21 cellular contexts compared by ENCODE assay signal in the genomic region with DNA sequence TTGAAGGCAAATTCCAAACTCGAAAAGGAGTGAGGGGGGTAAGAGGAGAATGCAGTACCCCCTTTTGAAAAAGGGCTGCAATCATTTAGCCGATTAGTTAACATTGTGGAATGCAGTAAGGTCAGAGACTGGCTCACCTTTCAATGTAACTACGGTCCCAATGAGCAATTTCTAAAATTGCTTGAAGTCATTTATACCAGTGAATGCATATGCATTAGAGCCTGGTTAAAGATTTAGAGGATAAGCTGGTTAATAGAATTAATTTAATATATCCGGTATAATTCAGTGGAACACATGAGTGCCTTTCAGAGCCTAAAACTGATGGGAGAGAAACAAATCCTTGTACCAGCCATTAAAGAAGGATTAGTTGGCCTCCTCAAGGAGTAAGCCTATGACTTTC.
DNase-seq lines count a peak whose midpoint lies in the region; ATAC-seq, FAIRE-seq and TF ChIP-seq lines count a peak whose summit lies in the region.
"Had no signal": no experiment of that assay in that cellular context is flagged by ENCODE, and none has a peak within 500 bp of the region (broad histone marks: within the 10 kb centered on the region; RNA-seq: fewer than 3 reads in every experiment).

No MANE protein-coding gene starts in this region.

- H3K27me3 ChIP-seq in GM23338 (ENCODE audit: insufficient read depth) (no peaks in the 10 kb centered on the region), H1 (replicated peaks in 1 of 4; ENCODE audit: control insufficient read depth in 3 of 4, extremely low read depth in 1 of 4, insufficient read depth in 3 of 4, low read length in 3 of 4) (no peaks in the 10 kb centered on the region)

- H3K27me3 Mint-ChIP-seq in GM23338 (ENCODE audit: insufficient read depth, low read depth, poor library complexity), result no peaks in the 10 kb centered on the region
- H3K27me3 Mint-ChIP-seq: CD4-positive, alpha-beta memory T cell had no signal

- WGBS in H1 (ENCODE audit: extremely low coverage in 1 of 2, insufficient coverage in 1 of 2, insufficient read length in 1 of 2, insufficient replicate concordance in 2 of 2, low coverage in 1 of 2, low lambda C conversion rate in 2 of 2, missing lambda C conversion rate in 1 of 2), 2 experiments, result 87% methylated on average over 4 of the region's 4 CpGs; no CpG with 5 or more reads in 1 of the 2 experiments

- no peak for TF ChIP-seq POLR2A in H1 (IDR thresholded peaks at IDR 0.05; ENCODE audit: control extremely low read depth in 1 of 2, low read depth in 2 of 2, low read length in 2 of 2)

- H3K4me3 ChIP-seq in GM23338 (no peak overlapping the region), H1 (ENCODE audit: extremely low read depth in 1 of 4, insufficient read depth in 2 of 4, low read depth in 3 of 4, low read length in 4 of 4) (no peak overlapping the region), retinal pigment epithelial cell (ENCODE audit: low read length) (no peak overlapping the region)
- H3K4me3 ChIP-seq: GM23248, HAP-1 had no signal

- H3K4me3 Mint-ChIP-seq in GM23338, result no peak overlapping the region
- H3K4me3 Mint-ChIP-seq: CD4-positive, alpha-beta memory T cell; HFFc6 had no signal

- TF ChIP-seq RAD21 in H1 (IDR thresholded peaks at IDR 0.05 in 1 of 2, conservative IDR thresholded peaks at IDR 0.05 in 1 of 2; ENCODE audit: low read depth in 2 of 2, low read length in 2 of 2), result no peak

- H4K91ac ChIP-seq in H1 (replicated peaks; ENCODE audit: insufficient read length, low read length), result no peak overlapping the region

- no peak overlapping the region for H2BK12ac ChIP-seq in H1 (ENCODE audit: low read depth, low read length)

- no peaks in the 10 kb centered on the region for H3K79me1 ChIP-seq in H1 (ENCODE audit: low read depth, low read length)

- H3K14ac ChIP-seq in H1 (ENCODE audit: insufficient read length), result no peak overlapping the region

- no peak overlapping the region for H4K8ac ChIP-seq in H1 (ENCODE audit: extremely low read depth, insufficient read depth, low read length)

- no peak overlapping the region for H3K18ac ChIP-seq in H1 (ENCODE audit: extremely low read depth, low read length)

- no peak overlapping the region for H2BK20ac ChIP-seq in H1 (ENCODE audit: low read length)

- no peaks in the 10 kb centered on the region for H3K36me3 Mint-ChIP-seq in GM23338 (ENCODE audit: low read depth)
- H3K36me3 Mint-ChIP-seq: CD4-positive, alpha-beta memory T cell had no signal

- no peak overlapping the region for H3K9ac ChIP-seq in H1 (replicated peaks in 1 of 4; ENCODE audit: extremely low read depth in 1 of 4, low read depth in 3 of 4, low read length in 3 of 4)
- H3K9ac ChIP-seq: GM23248 had no signal

- H3K27ac ChIP-seq in GM23338 (ENCODE audit: low read depth) (no peak overlapping the region), H1 (ENCODE audit: low read depth, low read length) (no peak overlapping the region)
- H3K27ac ChIP-seq: 22Rv1, GM23248 had no signal

- no peaks in the 10 kb centered on the region for H3K23me2 ChIP-seq in H1 (ENCODE audit: low read depth, low read length)

- H3K79me2 ChIP-seq in GM23338 (replicated peaks; ENCODE audit: insufficient read depth), result no peaks in the 10 kb centered on the region
- H3K79me2 ChIP-seq in H1 (ENCODE audit: control insufficient read depth in 1 of 2, insufficient read depth in 2 of 2, low read length in 2 of 2), result no peaks in the 10 kb centered on the region

- H4K5ac ChIP-seq in H1 (ENCODE audit: insufficient read length, low read depth, low read length), result no peak overlapping the region

- H3K36me3 ChIP-seq in GM23338 (ENCODE audit: insufficient read depth), result no peaks in the 10 kb centered on the region
- no peaks in the 10 kb centered on the region for H3K36me3 ChIP-seq in H1 (ENCODE audit: control insufficient read depth in 2 of 4, insufficient read depth in 4 of 4, low read length in 3 of 4)
- H3K36me3 ChIP-seq: HAP-1 had no signal

- H3K27ac Mint-ChIP-seq in GM23338, result no peak overlapping the region
- H3K27ac Mint-ChIP-seq: CD4-positive, alpha-beta memory T cell; HFFc6 had no signal

- H3K4me2 ChIP-seq in GM23338 (no peak overlapping the region), H1 (ENCODE audit: insufficient read depth in 1 of 2, low read depth in 2 of 2, low read length in 2 of 2) (no peak overlapping the region)

- no peak overlapping the region for H2BK5ac ChIP-seq in H1 (ENCODE audit: low read depth, low read length)

- H3K9me3 ChIP-seq in H1 (ENCODE audit: insufficient read depth in 2 of 2, low read depth in 1 of 2, low read length in 1 of 2), result no peaks in the 10 kb centered on the region
- H3K9me3 ChIP-seq: HAP-1 had no signal

- 0 out of 2 replicates have a peak, but pooled peaks cover 3% of the 10 kb centered on the region for H3K9me2 ChIP-seq in GM23338 (ENCODE audit: insufficient read depth)

- TF ChIP-seq EP300 in H1 (IDR thresholded peaks at IDR 0.05; ENCODE audit: borderline replicate concordance in 1 of 2, low read depth in 2 of 2, low read length in 2 of 2), result no peak

- H4K20me1 ChIP-seq in GM23338 (replicated peaks; ENCODE audit: insufficient read depth) (no peaks in the 10 kb centered on the region), H1 (replicated peaks in 1 of 2; ENCODE audit: control insufficient read depth in 1 of 2, insufficient read depth in 2 of 2, low read length in 2 of 2) (no peaks in the 10 kb centered on the region)

- ATAC-seq in GM23338 (no peak), GM19351 (IDR thresholded peaks at IDR 0.05; ENCODE audit: unreplicated experiment) (no peak)

- no peak overlapping the region for H3K4ac ChIP-seq in H1 (replicated peaks; ENCODE audit: insufficient read length, low read depth, low read length)

- no peak overlapping the region for H3K56ac ChIP-seq in H1 (replicated peaks; ENCODE audit: insufficient read length, low read depth, low read length)

- no peak overlapping the region for H2AK5ac ChIP-seq in H1 (ENCODE audit: low read depth, low read length)

- no peaks in the 10 kb centered on the region for H3K9me3 Mint-ChIP-seq in GM23338
- H3K9me3 Mint-ChIP-seq: HFFc6 had no signal

- POLR2A ChIA-PET in H1 (lab: Charles Lee; ENCODE audit: partially characterized antibody), result no interaction called here

- H3K4me1 Mint-ChIP-seq in GM23338, result peaks cover 5% of the 10 kb centered on the region; the same call in 2 of the 3 replicates
- H3K4me1 Mint-ChIP-seq: CD4-positive, alpha-beta memory T cell had no signal

- H3K4me1 ChIP-seq in GM23338 (ENCODE audit: insufficient read depth) (no peaks in the 10 kb centered on the region; the same call in 1 of the 2 replicates), H1 (replicated peaks in 1 of 4; ENCODE audit: control insufficient read depth in 3 of 4, insufficient read depth in 4 of 4, low read length in 3 of 4) (no peaks in the 10 kb centered on the region)
- H3K4me1 ChIP-seq: HAP-1 had no signal

- no peak overlapping the region for H3K23ac ChIP-seq in H1 (ENCODE audit: insufficient read length)

- H3F3A ChIP-seq in GM23338 (replicated peaks; ENCODE audit: low read depth), result no peaks in the 10 kb centered on the region

- DNase-seq in NCI-H82 (lab: John Stamatoyannopoulos, UW), result peak; percentile 29
- no peak for DNase-seq in NCI-H82 treated with DMSO at 0.1 percent for 48 hours (lab: John Stamatoyannopoulos, UW; ENCODE audit: unreplicated experiment)
- DNase-seq in GM23338 (ENCODE audit: low spot score), result peak; percentile 7
- no peak for DNase-seq in H1 (ENCODE audit: low read depth in 1 of 2, low spot score in 2 of 2)
- DNase-seq in retinal pigment epithelial cell (ENCODE audit: low read depth), result peak; percentile 81
- DNase-seq in NCI-H187 (lab: John Stamatoyannopoulos, UW), result no peak
- DNase-seq in activated effector memory CD4-positive, alpha-beta T cell treated with anti-CD3 and anti-CD28 coated beads, Interleukin-2, amount 50 U/mL, for 16 hours, result no peak
- DNase-seq: C1 segment of cervical spinal cord; Calu3; CD4-positive, alpha-beta memory T cell; COR-L47; DMS79 treated with DMSO at 0.1 percent for 48 hours; GF-D8; GM23248; HFFc6 had no signal

- no peak overlapping the region for H2BK15ac ChIP-seq in H1 (ENCODE audit: low read length)

- TF ChIP-seq CTCF in GM23338 (conservative IDR thresholded peaks at IDR 0.05; ENCODE audit: low read depth in 2 of 2) (no peak), H1 (IDR thresholded peaks at IDR 0.05; ENCODE audit: control extremely low read depth in 1 of 3, insufficient read depth in 1 of 3, low read depth in 1 of 3, low read length in 3 of 3) (no peak), retinal pigment epithelial cell (conservative IDR thresholded peaks at IDR 0.05; ENCODE audit: low read depth, low read length) (no peak)

- H2AFZ ChIP-seq in GM23338 (no peak overlapping the region), H1 (ENCODE audit: low read length) (peak overlapping the region; percentile 86; the same call in 1 of the 2 replicates)
- H2AFZ ChIP-seq: GM23248 had no signal

- H2BK120ac ChIP-seq in H1 (replicated peaks; ENCODE audit: low read depth, low read length), result no peak overlapping the region

- CTCF ChIA-PET in H1 (lab: Charles Lee; ENCODE audit: partially characterized antibody), result interaction anchor here (1.0 kb wide), 1 partner anchor 22 kb away, joined by 3 read pairs; no protein-coding TSS in a partner anchor

- no peak for FAIRE-seq in H1 (lab: Jason Lieb, UNC)
- FAIRE-seq: A204.1, GM12891, GM18507 had no signal

TF ChIP-seq in GM23338, 12 proteins besides CTCF, POLR2A, EP300 and RAD21 (continues in another document):
- TF ChIP-seq CREB1 (CRISPR knock-in tag; IDR thresholded peaks at IDR 0.05; ENCODE audit: low read depth) (no peak), ZNF331 (CRISPR knock-in tag; IDR thresholded peaks at IDR 0.05; ENCODE audit: low read depth) (no peak), ZNF114 (CRISPR knock-in tag; IDR thresholded peaks at IDR 0.05) (no peak), EZH2 (IDR thresholded peaks at IDR 0.05; ENCODE audit: low read depth, unreplicated experiment) (no peak)

TF ChIP-seq in H1, 55 proteins besides CTCF, POLR2A, EP300 and RAD21 (continues in another document):
- no peak for TF ChIP-seq BCL11A (IDR thresholded peaks at IDR 0.05; ENCODE audit: low read depth in 2 of 2, low read length in 2 of 2)
- TF ChIP-seq CHD2 (IDR thresholded peaks at IDR 0.05; ENCODE audit: low read length), result no peak
- TF ChIP-seq USF2 (IDR thresholded peaks at IDR 0.05; ENCODE audit: low read length), result no peak
- no peak for TF ChIP-seq GABPA (IDR thresholded peaks at IDR 0.05; ENCODE audit: borderline replicate concordance, insufficient read depth, low read length)
- TF ChIP-seq SRF (IDR thresholded peaks at IDR 0.05; ENCODE audit: low read depth, low read length), result no peak
- TF ChIP-seq RXRA (IDR thresholded peaks at IDR 0.05; ENCODE audit: insufficient read depth, low read depth, low read length), result no peak

Comparison
In these comparisons a context has a peak if more than half of its experiments do, and no peak if none do; other contexts are left out.
1. DNase-seq: peak in NCI-H82 (single experiment), GM23338 (single experiment) and retinal pigment epithelial cell (single experiment); none in NCI-H82 treated with DMSO at 0.1 percent for 48 hours (single experiment), H1 (0 of 2), NCI-H187 (0 of 2) and activated effector memory CD4-positive, alpha-beta T cell treated with anti-CD3 and anti-CD28 coated beads, Interleukin-2, amount 50 U/mL, for 16 hours (single experiment).